20 cellular contexts compared by ENCODE assay signal in genomic region chr15:28986108-28986507, GRCh38.
A peak's percentile ranks its signal among the peaks of the same experiment; 100 is the strongest.
DNase-seq lines count a peak whose midpoint lies in the region; ATAC-seq and TF ChIP-seq lines count a peak whose summit lies in the region.
"Had no signal": no experiment of that assay in that cellular context is flagged by ENCODE, and none has a peak within 500 bp of the region (broad histone marks: within the 10 kb centered on the region; RNA-seq: fewer than 3 reads in every experiment).

No MANE protein-coding gene starts in this region.

- POLR2A ChIA-PET in activated CD8-positive, alpha-beta T cell treated with anti-CD3 and anti-CD28 coated beads for 36 hours (lab: Charles Lee), result no interaction called here

- peaks cover 12% of the 10 kb centered on the region for H3K36me3 Mint-ChIP-seq in activated CD8-positive, alpha-beta T cell treated with anti-CD3 and anti-CD28 coated beads for 36 hours (ENCODE audit: low read depth)
- no peaks in the 10 kb centered on the region for H3K36me3 Mint-ChIP-seq in osteocyte (ENCODE audit: unreplicated experiment)

- no peak overlapping the region for H3K4me3 Mint-ChIP-seq in activated CD8-positive, alpha-beta T cell treated with anti-CD3 and anti-CD28 coated beads for 36 hours
- H3K4me3 Mint-ChIP-seq in osteocyte (ENCODE audit: unreplicated experiment), result no peak overlapping the region
- H3K4me3 Mint-ChIP-seq: B cell had no signal

- H3K4me1 Mint-ChIP-seq in activated CD8-positive, alpha-beta T cell treated with anti-CD3 and anti-CD28 coated beads for 36 hours (ENCODE audit: low read depth), result peaks cover 29% of the 10 kb centered on the region
- H3K4me1 Mint-ChIP-seq in osteocyte (ENCODE audit: unreplicated experiment), result peaks cover 16% of the 10 kb centered on the region
- H3K4me1 Mint-ChIP-seq: B cell had no signal

- no peak for TF ChIP-seq CTCF in activated CD8-positive, alpha-beta T cell treated with anti-CD3 and anti-CD28 coated beads for 36 hours (IDR thresholded peaks at IDR 0.05)
- TF ChIP-seq CTCF in esophagus muscularis mucosa (IDR thresholded peaks at IDR 0.05) (no peak), osteocyte (IDR thresholded peaks at IDR 0.05) (no peak), thyroid gland (IDR thresholded peaks at IDR 0.05) (no peak)

- no peak for ATAC-seq in activated CD8-positive, alpha-beta T cell treated with anti-CD3 and anti-CD28 coated beads for 36 hours
- ATAC-seq in HG03045 (IDR thresholded peaks at IDR 0.05; ENCODE audit: unreplicated experiment), result no peak
- ATAC-seq: left colon, Right ventricle myocardium inferior had no signal

- H3K36me3 ChIP-seq in esophagus muscularis mucosa (no peaks in the 10 kb centered on the region), thyroid gland (no peaks in the 10 kb centered on the region)

- H3K4me3 ChIP-seq in esophagus muscularis mucosa (no peak overlapping the region), thyroid gland (replicated peaks in 1 of 3) (no peak overlapping the region)
- H3K4me3 ChIP-seq: coronary artery had no signal

- H3K4me1 ChIP-seq in esophagus muscularis mucosa (peaks cover 0 to 18% (median 11%) of the 10 kb centered on the region in 4 donors), thyroid gland (no peaks in the 10 kb centered on the region)

- H3K9me3 ChIP-seq in esophagus muscularis mucosa (no peaks in the 10 kb centered on the region), thyroid gland (no peaks in the 10 kb centered on the region)

- intact Hi-C loops in activated CD8-positive, alpha-beta T cell treated with anti-CD3 and anti-CD28 coated beads for 36 hours (cut with micrococcal nuclease), result loop anchor here (10.0 kb wide), 1 partner anchor 99 kb away; no protein-coding TSS in a partner anchor
- intact Hi-C loops in esophagus muscularis mucosa (cut with DNase I), result no loop called here
- intact Hi-C loops in thyroid gland (cut with DNase I), result no loop called here

- no peak for TF ChIP-seq POLR2A in esophagus muscularis mucosa (IDR thresholded peaks at IDR 0.05; ENCODE audit: low read depth)
- no peak for TF ChIP-seq POLR2A in thyroid gland (IDR thresholded peaks at IDR 0.05)

- H3K27me3 Mint-ChIP-seq in activated CD8-positive, alpha-beta T cell treated with anti-CD3 and anti-CD28 coated beads for 36 hours, result no peaks in the 10 kb centered on the region
- no peaks in the 10 kb centered on the region for H3K27me3 Mint-ChIP-seq in osteocyte (ENCODE audit: unreplicated experiment)
- H3K27me3 Mint-ChIP-seq: B cell had no signal

- peak overlapping the region in 2 of 4 donors; percentile 47 to 51 for H3K27ac ChIP-seq in esophagus muscularis mucosa (replicated peaks in 1 of 4)
- H3K27ac ChIP-seq in thyroid gland, result no peak overlapping the region
- H3K27ac ChIP-seq: 22Rv1, coronary artery, HL-60 had no signal

- no peaks in the 10 kb centered on the region for H3K27me3 ChIP-seq in esophagus muscularis mucosa
- no peaks in the 10 kb centered on the region for H3K27me3 ChIP-seq in thyroid gland

- H3K9me3 Mint-ChIP-seq in activated CD8-positive, alpha-beta T cell treated with anti-CD3 and anti-CD28 coated beads for 36 hours, result peaks cover 7% of the 10 kb centered on the region
- H3K9me3 Mint-ChIP-seq in osteocyte (ENCODE audit: unreplicated experiment), result no peaks in the 10 kb centered on the region

- WGBS in esophagus muscularis mucosa, result 82% methylated on average over 9 of the region's 9 CpGs
- 79 to 80% methylated on average over 9 of the region's 9 CpGs for WGBS in thyroid gland, 2 donors

- peak overlapping the region; percentile 34 for H3K27ac Mint-ChIP-seq in activated CD8-positive, alpha-beta T cell treated with anti-CD3 and anti-CD28 coated beads for 36 hours
- H3K27ac Mint-ChIP-seq in osteocyte (ENCODE audit: unreplicated experiment), result peak overlapping the region; percentile 81
- H3K27ac Mint-ChIP-seq: B cell had no signal

- CTCF ChIA-PET in activated CD8-positive, alpha-beta T cell treated with anti-CD3 and anti-CD28 coated beads for 36 hours (lab: Charles Lee), result interaction anchor here (1.6 to 1.8 kb wide), 2 partner anchors 104 to 116 kb away, joined by 7 to 8 read pairs; no protein-coding TSS in a partner anchor

- no peak for TF ChIP-seq EP300 in esophagus muscularis mucosa (IDR thresholded peaks at IDR 0.05)

- DNase-seq in NCI-H2029 (lab: John Stamatoyannopoulos, UW) (peak; percentile 17), NCI-H2029 treated with DMSO at 0.1 percent for 48 hours (lab: John Stamatoyannopoulos, UW) (no peak), esophagus muscularis mucosa (ENCODE audit: extremely low spot score) (peak; percentile 72), osteocyte (ENCODE audit: extremely low spot score, unreplicated experiment) (peak; percentile 32), thyroid gland (no peak), UCSD-AML1 (lab: John Stamatoyannopoulos, UW; ENCODE audit: unreplicated experiment) (no peak)
- DNase-seq in activated CD8-positive, alpha-beta T cell treated with anti-CD3 and anti-CD28 coated beads for 36 hours, result peak; percentile 38
- DNase-seq: activated effector memory CD4-positive, alpha-beta T cell treated with Interleukin-2 at 50 U/mL for 16 hours; foreskin melanocyte; H7; left colon; NCI-H1694 treated with DMSO at 0.1 percent for 48 hours; NCI-H345; stimulated activated CD4-positive, alpha-beta T cell treated with anti-CD3 and anti-CD28 coated beads, Interleukin-1b, Interleukin-23, amount 100 ng/mL, for 48 hours had no signal

Comparison
In these comparisons a context has a peak if more than half of its experiments do, and no peak if none do; other contexts are left out.
1. DNase-seq: peak in NCI-H2029 (single experiment), activated CD8-positive, alpha-beta T cell treated with anti-CD3 and anti-CD28 coated beads for 36 hours (single experiment), esophagus muscularis mucosa (single experiment) and osteocyte (single experiment); none in NCI-H2029 treated with DMSO at 0.1 percent for 48 hours (single experiment), thyroid gland (0 of 2) and UCSD-AML1 (single experiment).